In the genomic region with DNA sequence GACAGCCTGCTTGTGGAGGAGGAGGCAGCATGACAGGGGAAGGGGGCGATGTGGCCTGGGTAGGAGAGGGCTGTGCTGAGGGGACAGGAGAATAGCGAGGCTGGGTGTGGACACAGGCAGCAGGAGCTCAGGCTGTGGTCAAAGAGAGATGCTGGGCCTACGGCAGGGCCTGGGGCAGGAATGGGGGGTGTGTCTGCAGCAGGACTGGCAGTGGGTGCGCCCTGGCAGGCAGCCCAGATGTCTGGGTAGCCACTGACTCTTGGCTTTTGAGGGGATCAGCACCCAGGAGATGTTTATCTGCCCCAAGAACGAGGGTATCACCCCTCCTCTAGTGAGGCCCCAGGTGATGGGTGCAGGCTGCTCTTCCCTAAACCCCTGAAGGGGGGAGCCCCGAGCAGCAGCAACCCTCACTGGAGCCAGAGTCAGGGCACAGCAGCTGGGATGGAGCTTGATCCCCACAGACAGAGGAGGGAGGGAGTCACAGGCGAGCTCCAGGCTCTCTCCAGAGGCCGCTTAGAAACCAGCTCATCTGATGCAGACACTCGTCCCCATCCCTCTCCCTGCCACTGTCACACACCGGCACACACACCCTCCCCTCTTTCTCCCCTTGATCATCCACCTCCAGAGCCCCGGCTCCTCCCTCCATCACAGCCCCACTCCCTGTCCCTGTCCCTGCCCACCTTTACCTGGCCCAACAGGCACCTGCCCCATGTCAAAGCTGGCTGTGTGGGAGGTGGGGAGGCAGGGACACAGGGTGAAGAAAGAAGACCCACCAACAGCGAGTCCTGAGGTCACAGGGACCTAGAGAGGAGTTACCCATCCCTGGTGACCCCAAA, we compare ENCODE assay signal across 17 cellular contexts. TPM values are rescaled to one million over a fixed set of nuclear protein-coding genes. Genes with fewer than 3 reads are reported as not detected.
DNase-seq lines count a peak whose midpoint lies in the region; ATAC-seq and TF ChIP-seq lines count a peak whose summit lies in the region.
"Had no signal": no experiment of that assay in that cellular context is flagged by ENCODE, and none has a peak within 500 bp of the region (broad histone marks: within the 10 kb centered on the region; RNA-seq: fewer than 3 reads in every experiment).

No MANE protein-coding gene starts in this region.

- no peak overlapping the region for H3K4me2 ChIP-seq in SK-N-SH

- H3K9ac ChIP-seq in SK-N-SH: no peak overlapping the region

- peak in 3 of 5 donors; percentile 24 to 46 (median 26) for DNase-seq in heart left ventricle
- DNase-seq in left cardiac atrium: no peak
- peak; percentile 79 for DNase-seq in SK-N-SH
- DNase-seq in iPS-NIHi11 (ENCODE audit: low spot score): peak; percentile 17
- DNase-seq in suprapubic skin (ENCODE audit: low spot score in 2 of 2): peak; percentile 63 to 71
- DNase-seq in T-helper 1 cell: no peak
- DNase-seq in activated effector memory CD4-positive, alpha-beta T cell treated with Interleukin-2 at 50 U/mL for 16 hours: no peak
- DNase-seq: activated CD4-positive, alpha-beta T cell treated with anti-CD3 and anti-CD28 coated beads, Interleukin-2, amount 10 ng/mL, durations not matched to agents 24 days and 14 days; NCI-H1930; NCI-H69; testis had no signal

- H3K4me1 ChIP-seq in heart left ventricle (peaks cover 0 to 28% (median 13%) of the 10 kb centered on the region in 12 donors), SK-N-SH (ENCODE audit: control insufficient read depth in 1 of 2, insufficient read depth in 2 of 2, low read depth in 1 of 2, low read length in 1 of 2) (peaks cover 0 to 24% of the 10 kb centered on the region in 2 experiments; a peak in 1 of 4 replicates), suprapubic skin (peaks cover 49% of the 10 kb centered on the region)
- H3K4me1 ChIP-seq: testis had no signal

- H3K36me3 ChIP-seq in heart left ventricle: no peaks in the 10 kb centered on the region
- H3K36me3 ChIP-seq in SK-N-SH (replicated peaks in 1 of 2; ENCODE audit: control insufficient read depth in 1 of 2, insufficient read depth in 2 of 2, low read length in 1 of 2): no peaks in the 10 kb centered on the region
- no peaks in the 10 kb centered on the region for H3K36me3 ChIP-seq in suprapubic skin
- H3K36me3 ChIP-seq: ovary had no signal

- TF ChIP-seq CTCF in heart left ventricle (IDR thresholded peaks at IDR 0.05): no peak
- no peak for TF ChIP-seq CTCF in SK-N-SH (IDR thresholded peaks at IDR 0.05)
- no peak for TF ChIP-seq CTCF in suprapubic skin (IDR thresholded peaks at IDR 0.05)

- H4K20me1 ChIP-seq in SK-N-SH (ENCODE audit: insufficient read depth): no peaks in the 10 kb centered on the region

- POLR2A ChIA-PET in SK-N-SH (lab: Yijun Ruan, JAX): interaction anchor here (0.8 to 1.7 kb wide), 4 partner anchors 16 to 100 kb away, joined by 4 to 5 read pairs (median 4); no protein-coding TSS in a partner anchor

- H3K27ac ChIP-seq in heart left ventricle (no peak overlapping the region), SK-N-SH (ENCODE audit: low read depth in 2 of 2, low read length in 1 of 2) (peak overlapping the region in 1 of 2 experiments; percentile 66; a peak in 2 of 4 replicates), suprapubic skin (no peak overlapping the region)
- H3K27ac ChIP-seq: dorsolateral prefrontal cortex, ovary, testis had no signal

- TF ChIP-seq POLR2A in heart left ventricle (IDR thresholded peaks at IDR 0.05): no peak
- TF ChIP-seq POLR2A in suprapubic skin (IDR thresholded peaks at IDR 0.05): no peak

- WGBS in heart left ventricle, 4 donors: 80 to 89% (median 88%) methylated on average over 11 to 12 of the region's 12 CpGs
- WGBS in SK-N-SH (ENCODE audit: low lambda C conversion rate): 66% methylated on average over 9 of the region's 12 CpGs
- WGBS in suprapubic skin: 64% methylated on average over 12 of the region's 12 CpGs

- TF ChIP-seq EP300 in SK-N-SH (IDR thresholded peaks at IDR 0.05; ENCODE audit: borderline replicate concordance in 1 of 2, low read depth in 1 of 2, low read length in 1 of 2): no peak
- no peak for TF ChIP-seq EP300 in suprapubic skin (IDR thresholded peaks at IDR 0.05)

- no peaks in the 10 kb centered on the region for H3K9me2 ChIP-seq in SK-N-SH

- CTCF ChIA-PET in SK-N-SH (lab: Yijun Ruan, JAX): interaction anchor here (0.6 to 7.6 kb wide), 21 partner anchors 10 to 255 kb away, joined by 3 to 161 read pairs (median 4); partner anchors contain the start of gene RUFY4

- no peak overlapping the region for H2AFZ ChIP-seq in SK-N-SH (ENCODE audit: low read depth)

- no peak overlapping the region for H3K4me3 ChIP-seq in heart left ventricle
- H3K4me3 ChIP-seq in SK-N-SH (ENCODE audit: low read depth in 2 of 2, low read length in 1 of 2): no peak overlapping the region
- no peak overlapping the region for H3K4me3 ChIP-seq in suprapubic skin
- H3K4me3 ChIP-seq: dorsolateral prefrontal cortex, ovary, testis had no signal

- intact Hi-C loops in heart left ventricle (cut with DNase I): loop anchor here in 7 of 10 donors (5.0 to 10.0 kb wide), 4 partner anchors 35 to 248 kb away; no protein-coding TSS in a partner anchor
- intact Hi-C loops in left cardiac atrium (cut with DNase I): loop anchor here in 1 of 2 donors (5.0 kb wide), 1 partner anchor 40 kb away; no protein-coding TSS in a partner anchor

- H3K9me3 ChIP-seq in heart left ventricle (no peaks in the 10 kb centered on the region), SK-N-SH (no peaks in the 10 kb centered on the region), suprapubic skin (no peaks in the 10 kb centered on the region)
- H3K9me3 ChIP-seq: ovary, testis had no signal

- no peaks in the 10 kb centered on the region for H3K79me2 ChIP-seq in SK-N-SH (ENCODE audit: insufficient read depth)

- no peaks in the 10 kb centered on the region for H3F3A ChIP-seq in SK-N-SH (replicated peaks; ENCODE audit: insufficient read depth)

- ATAC-seq in heart left ventricle (no peak), left cardiac atrium (no peak), GM19463 (IDR thresholded peaks at IDR 0.05; ENCODE audit: unreplicated experiment) (no peak)

- TF ChIP-seq RAD21 in SK-N-SH (IDR thresholded peaks at IDR 0.05; ENCODE audit: low read length): no peak

- H3K27me3 ChIP-seq in heart left ventricle: peaks cover 0 to 5% (median 0%) of the 10 kb centered on the region in 9 donors
- H3K27me3 ChIP-seq in SK-N-SH (ENCODE audit: insufficient read depth): no peaks in the 10 kb centered on the region
- H3K27me3 ChIP-seq in suprapubic skin: peaks cover 6% of the 10 kb centered on the region
- H3K27me3 ChIP-seq: ovary, testis had no signal

TF ChIP-seq in SK-N-SH, 30 proteins besides CTCF, POLR2A, EP300 and RAD21:
- TF ChIP-seq GATA2 (CRISPR knock-in tag; IDR thresholded peaks at IDR 0.05) (peak; percentile 55; the same call in 1 of the 2 replicates), MXI1 (IDR thresholded peaks at IDR 0.05; ENCODE audit: low read depth, low read length) (no peak), FOSL2 (IDR thresholded peaks at IDR 0.05; ENCODE audit: borderline replicate concordance, low read depth) (no peak), TEAD4 (IDR thresholded peaks at IDR 0.05; ENCODE audit: borderline replicate concordance, insufficient read depth) (no peak)
- TF ChIP-seq, protein P1, sequence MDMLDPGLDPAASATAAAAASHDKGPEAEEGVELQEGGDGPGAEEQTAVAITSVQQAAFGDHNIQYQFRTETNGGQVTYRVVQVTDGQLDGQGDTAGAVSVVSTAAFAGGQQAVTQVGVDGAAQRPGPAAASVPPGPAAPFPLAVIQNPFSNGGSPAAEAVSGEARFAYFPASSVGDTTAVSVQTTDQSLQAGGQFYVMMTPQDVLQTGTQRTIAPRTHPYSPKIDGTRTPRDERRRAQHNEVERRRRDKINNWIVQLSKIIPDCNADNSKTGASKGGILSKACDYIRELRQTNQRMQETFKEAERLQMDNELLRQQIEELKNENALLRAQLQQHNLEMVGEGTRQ (IDR thresholded peaks at IDR 0.05; ENCODE audit: borderline replicate concordance, low read depth, low read length): no peak

RNA-seq across cellular contexts. Expression of gene TNS1, which starts 29.8 kb away (rescaled TPM):
- total RNA-seq in heart left ventricle (100 to 1,000 TPM; 513 to 899 (median 742) TPM), left cardiac atrium (100 to 1,000 TPM; 436 to 508 TPM), suprapubic skin (100 to 1,000 TPM in 2 of 4 donors, 10 to 100 TPM in 2; 64.1 to 145 (median 99.5) TPM)
- polyA plus RNA-seq in heart left ventricle (100 to 1,000 TPM; 243 to 339 TPM), SK-N-SH (2012; rRNA removed) (10.5 and 12.1 TPM in 2 replicates)
- 7.1 and 10.2 TPM in 2 replicates for polyA plus RNA-seq in SK-N-SH (2012; cell fraction: cytosol; rRNA removed)
- polyA plus RNA-seq in SK-N-SH (2012; cell fraction: nucleus; rRNA removed): 34.1 and 40.8 TPM in 2 replicates

RNA-seq across cellular contexts. Expression of gene RUFY4, which starts 36.5 kb away (rescaled TPM):
- total RNA-seq in heart left ventricle (1 to 10 TPM in 1 of 9 donors, under 1 TPM in 2, not detected in 6; 0.11 to 1.0 (median 0.14) TPM), left cardiac atrium (not detected), suprapubic skin (not detected)
- polyA plus RNA-seq in heart left ventricle (not detected), SK-N-SH (2012; rRNA removed) (not detected in 2 replicates)
- polyA plus RNA-seq in SK-N-SH (2012; cell fraction: cytosol; rRNA removed): not detected in 2 replicates
- 0.01 and 0.02 TPM in 2 replicates for polyA plus RNA-seq in SK-N-SH (2012; cell fraction: nucleus; rRNA removed)
- total RNA-seq: B cell, Daoy, RPMI7951 had no signal

Comparison
In these comparisons a context has a peak if more than half of its experiments do, and no peak if none do; other contexts are left out.
1. DNase-seq: peak in heart left ventricle (3 of 5), SK-N-SH (single experiment), iPS-NIHi11 (single experiment) and suprapubic skin (2 of 2); none in left cardiac atrium (single experiment), T-helper 1 cell (0 of 5) and activated effector memory CD4-positive, alpha-beta T cell treated with Interleukin-2 at 50 U/mL for 16 hours (single experiment).